ENCODE assay signal across 1 cellular context in the genomic region with DNA sequence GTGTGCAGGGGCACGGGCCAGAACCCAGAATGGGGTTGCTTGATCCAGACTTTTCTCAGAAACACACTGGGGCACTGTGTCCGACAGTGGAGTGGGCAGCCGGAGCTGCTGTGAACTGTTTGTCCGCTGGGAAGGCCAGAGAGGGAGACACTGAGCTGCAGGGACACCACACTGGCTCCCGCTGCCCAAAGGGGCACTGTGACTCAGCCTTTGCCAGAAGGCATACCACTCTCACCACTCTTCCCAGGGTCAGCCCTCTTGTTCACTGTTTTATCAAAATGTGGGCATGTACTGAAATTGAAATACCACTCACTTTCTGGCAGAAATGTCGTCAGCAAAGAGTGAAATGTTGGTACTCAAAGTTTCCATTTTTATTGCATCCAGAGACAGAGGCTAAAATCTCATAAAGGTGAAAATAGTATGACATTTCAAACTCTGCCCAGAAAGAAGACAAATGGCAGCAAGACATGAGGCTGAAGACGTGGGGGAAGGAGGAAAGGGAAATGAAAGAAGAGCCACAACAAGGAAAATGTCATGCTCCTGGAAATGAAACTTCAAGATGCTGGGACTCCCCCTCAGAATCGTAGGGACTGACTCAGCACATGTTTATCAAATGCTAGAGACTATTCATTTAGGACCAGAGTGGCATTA.
TF ChIP-seq lines count a peak whose summit lies in the region.

No MANE protein-coding gene starts in this region.

TF ChIP-seq in SK-N-SH, 30 proteins besides CTCF, POLR2A, EP300 and RAD21 (continued from another document):
- TF ChIP-seq, protein P1, sequence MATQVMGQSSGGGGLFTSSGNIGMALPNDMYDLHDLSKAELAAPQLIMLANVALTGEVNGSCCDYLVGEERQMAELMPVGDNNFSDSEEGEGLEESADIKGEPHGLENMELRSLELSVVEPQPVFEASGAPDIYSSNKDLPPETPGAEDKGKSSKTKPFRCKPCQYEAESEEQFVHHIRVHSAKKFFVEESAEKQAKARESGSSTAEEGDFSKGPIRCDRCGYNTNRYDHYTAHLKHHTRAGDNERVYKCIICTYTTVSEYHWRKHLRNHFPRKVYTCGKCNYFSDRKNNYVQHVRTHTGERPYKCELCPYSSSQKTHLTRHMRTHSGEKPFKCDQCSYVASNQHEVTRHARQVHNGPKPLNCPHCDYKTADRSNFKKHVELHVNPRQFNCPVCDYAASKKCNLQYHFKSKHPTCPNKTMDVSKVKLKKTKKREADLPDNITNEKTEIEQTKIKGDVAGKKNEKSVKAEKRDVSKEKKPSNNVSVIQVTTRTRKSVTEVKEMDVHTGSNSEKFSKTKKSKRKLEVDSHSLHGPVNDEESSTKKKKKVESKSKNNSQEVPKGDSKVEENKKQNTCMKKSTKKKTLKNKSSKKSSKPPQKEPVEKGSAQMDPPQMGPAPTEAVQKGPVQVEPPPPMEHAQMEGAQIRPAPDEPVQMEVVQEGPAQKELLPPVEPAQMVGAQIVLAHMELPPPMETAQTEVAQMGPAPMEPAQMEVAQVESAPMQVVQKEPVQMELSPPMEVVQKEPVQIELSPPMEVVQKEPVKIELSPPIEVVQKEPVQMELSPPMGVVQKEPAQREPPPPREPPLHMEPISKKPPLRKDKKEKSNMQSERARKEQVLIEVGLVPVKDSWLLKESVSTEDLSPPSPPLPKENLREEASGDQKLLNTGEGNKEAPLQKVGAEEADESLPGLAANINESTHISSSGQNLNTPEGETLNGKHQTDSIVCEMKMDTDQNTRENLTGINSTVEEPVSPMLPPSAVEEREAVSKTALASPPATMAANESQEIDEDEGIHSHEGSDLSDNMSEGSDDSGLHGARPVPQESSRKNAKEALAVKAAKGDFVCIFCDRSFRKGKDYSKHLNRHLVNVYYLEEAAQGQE (IDR thresholded peaks at IDR 0.05; ENCODE audit: low read depth, low read length): no peak
- TF ChIP-seq, protein P2, sequence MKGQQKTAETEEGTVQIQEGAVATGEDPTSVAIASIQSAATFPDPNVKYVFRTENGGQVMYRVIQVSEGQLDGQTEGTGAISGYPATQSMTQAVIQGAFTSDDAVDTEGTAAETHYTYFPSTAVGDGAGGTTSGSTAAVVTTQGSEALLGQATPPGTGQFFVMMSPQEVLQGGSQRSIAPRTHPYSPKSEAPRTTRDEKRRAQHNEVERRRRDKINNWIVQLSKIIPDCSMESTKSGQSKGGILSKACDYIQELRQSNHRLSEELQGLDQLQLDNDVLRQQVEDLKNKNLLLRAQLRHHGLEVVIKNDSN (IDR thresholded peaks at IDR 0.05; ENCODE audit: borderline replicate concordance, low read depth): no peak
- TF ChIP-seq RXRA (IDR thresholded peaks at IDR 0.05; ENCODE audit: borderline replicate concordance, low read depth) (no peak), GATA2 (CRISPR knock-in tag; IDR thresholded peaks at IDR 0.05) (no peak), SMC3 (IDR thresholded peaks at IDR 0.05; ENCODE audit: low read depth, low read length) (0 out of 2 replicates have a peak, but pooled peaks have one; percentile 10), FOSL2 (IDR thresholded peaks at IDR 0.05; ENCODE audit: borderline replicate concordance, low read depth) (peak; percentile 19; the same call in 1 of the 2 replicates), RFX5 (IDR thresholded peaks at IDR 0.05; ENCODE audit: low read length) (no peak), NRF1 (IDR thresholded peaks at IDR 0.05; ENCODE audit: low read depth, low read length) (no peak), NFIC (IDR thresholded peaks at IDR 0.05; ENCODE audit: borderline replicate concordance) (0 out of 2 replicates have a peak, but pooled peaks have one; percentile 12), YY1 (IDR thresholded peaks at IDR 0.05; ENCODE audit: low read depth) (no peak), MEF2A (IDR thresholded peaks at IDR 0.05; ENCODE audit: borderline replicate concordance, low read depth) (no peak), JUND (IDR thresholded peaks at IDR 0.05) (no peak), ELF1 (IDR thresholded peaks at IDR 0.05) (no peak), POLR2AphosphoS5 (IDR thresholded peaks at IDR 0.05; ENCODE audit: low read depth, low read length) (no peak)
- TF ChIP-seq, protein P3, sequence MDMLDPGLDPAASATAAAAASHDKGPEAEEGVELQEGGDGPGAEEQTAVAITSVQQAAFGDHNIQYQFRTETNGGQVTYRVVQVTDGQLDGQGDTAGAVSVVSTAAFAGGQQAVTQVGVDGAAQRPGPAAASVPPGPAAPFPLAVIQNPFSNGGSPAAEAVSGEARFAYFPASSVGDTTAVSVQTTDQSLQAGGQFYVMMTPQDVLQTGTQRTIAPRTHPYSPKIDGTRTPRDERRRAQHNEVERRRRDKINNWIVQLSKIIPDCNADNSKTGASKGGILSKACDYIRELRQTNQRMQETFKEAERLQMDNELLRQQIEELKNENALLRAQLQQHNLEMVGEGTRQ (IDR thresholded peaks at IDR 0.05; ENCODE audit: borderline replicate concordance, low read depth, low read length): no peak
